ENCODE assay signal across 9 cellular contexts in the genomic region with DNA sequence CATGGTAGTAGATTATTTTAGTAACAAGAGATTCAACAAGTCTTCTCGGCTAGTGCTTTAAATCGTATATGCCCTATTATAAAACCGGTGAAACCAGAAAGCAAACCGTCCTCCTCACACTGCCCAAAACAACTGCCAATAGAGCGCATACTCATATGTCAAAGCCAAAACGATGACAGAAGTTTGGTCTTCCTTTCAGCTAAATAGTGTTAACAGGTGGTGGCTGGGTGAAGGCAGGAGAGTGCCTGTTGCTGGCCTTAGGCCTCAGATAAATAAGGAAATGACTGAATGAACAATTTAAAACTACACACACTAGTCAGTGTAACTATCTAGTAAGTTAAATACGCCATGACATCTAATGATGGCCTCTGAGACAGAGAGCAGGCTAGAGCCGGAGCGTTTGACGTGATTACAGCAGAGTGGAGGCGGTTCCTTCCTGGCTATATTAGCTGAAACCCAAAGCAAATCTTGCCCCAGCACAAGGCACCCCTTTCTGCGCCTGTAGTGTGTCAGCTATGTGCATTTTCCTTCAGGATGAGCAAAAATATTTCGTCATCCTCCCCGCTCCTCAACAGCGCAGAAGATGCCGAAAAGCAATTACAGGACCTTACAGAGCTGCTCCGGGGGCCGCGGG. TPM values are rescaled to one million over a fixed set of nuclear protein-coding genes. Genes with fewer than 3 reads are reported as not detected.
DNase-seq lines count a peak whose midpoint lies in the region; ATAC-seq, FAIRE-seq and TF ChIP-seq lines count a peak whose summit lies in the region.
"Had no signal": no experiment of that assay in that cellular context is flagged by ENCODE, and none has a peak within 500 bp of the region (broad histone marks: within the 10 kb centered on the region; RNA-seq: fewer than 3 reads in every experiment).

No MANE protein-coding gene starts in this region.

- TF ChIP-seq CTCF in Panc1 (IDR thresholded peaks at IDR 0.05) (no peak), left ventricle myocardium inferior (IDR thresholded peaks at IDR 0.05; ENCODE audit: borderline replicate concordance) (no peak)

- intact Hi-C loops in Panc1 (cut with micrococcal nuclease; ENCODE audit: unreplicated experiment) (no loop called here), left ventricle myocardium inferior (cut with micrococcal nuclease) (no loop called here)

- H3K4me3 ChIP-seq in Panc1 (ENCODE audit: low read depth in 2 of 2, low read length in 2 of 2) (peak overlapping the region; percentile 52 to 74), left ventricle myocardium inferior (peak overlapping the region; percentile 72), rectal smooth muscle tissue (ENCODE audit: low read length) (peak overlapping the region; percentile 71)

- in situ Hi-C loops in Panc1 (cut with HindIII; ENCODE audit: low pct_unique_long_range_greater_than_20kb, low sequenced_read_pairs): no loop called here

- H3K27ac ChIP-seq in Panc1 (ENCODE audit: low read length) (peak overlapping the region; percentile 61), left ventricle myocardium inferior (replicated peaks) (peak overlapping the region; percentile 87), rectal smooth muscle tissue (ENCODE audit: low read depth, low read length) (peak overlapping the region; percentile 46)

- DNase-seq in H54 (ENCODE audit: insufficient read length, low spot score) (no peak), Panc1 (ENCODE audit: low read depth, low spot score) (no peak), left ventricle myocardium inferior (no peak), HTR-8/SVneo (ENCODE audit: insufficient read length, low spot score) (no peak)
- DNase-seq in stimulated activated CD4-positive, alpha-beta T cell treated with anti-CD3 and anti-CD28 coated beads, Interleukin-4, amount 100 ng/mL, for 1 hour: no peak

- H3K4me1 ChIP-seq in Panc1 (ENCODE audit: control insufficient read depth, insufficient read depth, low read length) (peaks cover 7% of the 10 kb centered on the region; the same call in 1 of the 2 replicates), left ventricle myocardium inferior (peaks cover 31% of the 10 kb centered on the region), rectal smooth muscle tissue (ENCODE audit: control insufficient read depth, insufficient read depth, low read length) (peaks cover 4% of the 10 kb centered on the region)

- FAIRE-seq in H54 (lab: Jason Lieb, UNC) (peak; percentile 45), HTR-8/SVneo (lab: Jason Lieb, UNC) (no peak)

- no TSS peak for BruUV-seq in Panc1 (replicated peaks; lab: Mats Ljungman, UMichigan)

- TF ChIP-seq POLR2A in H54 (IDR thresholded peaks at IDR 0.05; ENCODE audit: low read depth, low read length) (no peak), GM18505 (IDR thresholded peaks at IDR 0.05; ENCODE audit: borderline replicate concordance, extremely low read depth, insufficient read depth, insufficient read length) (no peak)

- H3K36me3 ChIP-seq in Panc1 (ENCODE audit: control insufficient read depth, insufficient read depth, low read length) (no peaks in the 10 kb centered on the region), left ventricle myocardium inferior (no peaks in the 10 kb centered on the region), rectal smooth muscle tissue (ENCODE audit: control insufficient read depth, insufficient read depth, low read length) (no peaks in the 10 kb centered on the region)

- no peak overlapping the region for H3K9ac ChIP-seq in rectal smooth muscle tissue (ENCODE audit: low read length)

- POLR2A ChIA-PET in Panc1 (lab: Charles Lee): no interaction called here

- CTCF ChIA-PET in Panc1 (lab: Charles Lee): interaction anchor here (0.7 to 1.3 kb wide), 2 partner anchors 28 to 60 kb away, joined by 3 to 5 read pairs; no protein-coding TSS in a partner anchor

- H3K27me3 ChIP-seq in Panc1 (ENCODE audit: control insufficient read depth, insufficient read depth, low read length) (peaks cover 13% of the 10 kb centered on the region), left ventricle myocardium inferior (ENCODE audit: low read depth) (peaks cover 39% of the 10 kb centered on the region), rectal smooth muscle tissue (ENCODE audit: control insufficient read depth, insufficient read depth, low read length) (peaks cover 5% of the 10 kb centered on the region)

- ATAC-seq in Panc1 (peak; percentile 64), GM18505 (IDR thresholded peaks at IDR 0.05; ENCODE audit: unreplicated experiment) (no peak), GM19035 (IDR thresholded peaks at IDR 0.05; ENCODE audit: unreplicated experiment) (no peak)

- H3K9me3 ChIP-seq in Panc1 (ENCODE audit: control insufficient read depth, insufficient read depth, low read depth, low read length): peaks cover 21% of the 10 kb centered on the region
- peaks cover 13% of the 10 kb centered on the region for H3K9me3 ChIP-seq in left ventricle myocardium inferior (replicated peaks)

RNA-seq across cellular contexts. Expression of gene LONRF2, which starts 1.6 kb away (rescaled TPM):
- 12.9 TPM for total RNA-seq in Panc1 (2021; ENCODE audit: unreplicated experiment)
- polyA plus RNA-seq in Panc1 (2012; ENCODE audit: insufficient read length): 3.9 TPM
- total RNA-seq in left ventricle myocardium inferior: 19.0 TPM
- total RNA-seq: dermis blood vessel endothelial cell had no signal
